In the genomic region with DNA sequence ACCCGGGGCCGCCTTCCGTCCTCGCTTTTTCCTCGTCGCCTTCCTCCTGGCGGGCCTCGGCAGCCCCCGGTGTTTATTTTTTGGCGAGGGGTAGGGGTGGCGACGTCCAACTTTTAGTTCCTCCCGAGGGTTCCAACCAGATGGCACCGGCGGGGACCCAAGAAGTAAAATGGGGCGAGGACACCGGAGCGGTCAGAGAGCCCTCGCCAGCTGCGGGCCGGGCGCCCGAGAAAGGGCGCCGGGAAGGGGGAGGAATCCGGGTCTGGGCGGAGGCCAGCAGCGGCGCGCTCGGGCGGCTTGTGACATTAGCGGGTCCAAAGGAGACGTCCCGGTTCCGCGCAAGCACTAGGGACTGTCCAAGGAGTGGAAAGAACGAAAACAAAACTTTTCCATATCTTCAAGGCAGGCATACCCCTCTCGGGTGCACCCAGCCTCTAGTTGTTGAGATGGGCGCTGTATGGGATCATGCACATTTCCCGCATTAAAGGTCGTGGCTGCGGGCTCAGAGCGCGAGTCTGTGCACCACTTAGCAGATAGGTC, we compare ENCODE assay signal across 1 cellular context.
TF ChIP-seq lines count a peak whose summit lies in the region.

No MANE protein-coding gene starts in this region.

TF ChIP-seq in K562, 482 proteins besides CTCF, POLR2A, EP300 and RAD21 (continued from another document and continues in another):
- TF ChIP-seq, protein P1, sequence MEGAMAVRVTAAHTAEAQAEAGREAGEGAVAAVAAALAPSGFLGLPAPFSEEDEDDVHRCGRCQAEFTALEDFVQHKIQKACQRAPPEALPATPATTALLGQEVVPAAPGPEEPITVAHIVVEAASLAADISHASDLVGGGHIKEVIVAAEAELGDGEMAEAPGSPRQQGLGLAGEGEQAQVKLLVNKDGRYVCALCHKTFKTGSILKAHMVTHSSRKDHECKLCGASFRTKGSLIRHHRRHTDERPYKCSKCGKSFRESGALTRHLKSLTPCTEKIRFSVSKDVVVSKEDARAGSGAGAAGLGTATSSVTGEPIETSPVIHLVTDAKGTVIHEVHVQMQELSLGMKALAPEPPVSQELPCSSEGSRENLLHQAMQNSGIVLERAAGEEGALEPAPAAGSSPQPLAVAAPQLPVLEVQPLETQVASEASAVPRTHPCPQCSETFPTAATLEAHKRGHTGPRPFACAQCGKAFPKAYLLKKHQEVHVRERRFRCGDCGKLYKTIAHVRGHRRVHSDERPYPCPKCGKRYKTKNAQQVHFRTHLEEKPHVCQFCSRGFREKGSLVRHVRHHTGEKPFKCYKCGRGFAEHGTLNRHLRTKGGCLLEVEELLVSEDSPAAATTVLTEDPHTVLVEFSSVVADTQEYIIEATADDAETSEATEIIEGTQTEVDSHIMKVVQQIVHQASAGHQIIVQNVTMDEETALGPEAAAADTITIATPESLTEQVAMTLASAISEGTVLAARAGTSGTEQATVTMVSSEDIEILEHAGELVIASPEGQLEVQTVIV (CRISPR knock-in tag; IDR thresholded peaks at IDR 0.05; ENCODE audit: borderline replicate concordance): no peak
- TF ChIP-seq AFF1 (IDR thresholded peaks at IDR 0.05; ENCODE audit: low read depth in 1 of 2, partially characterized antibody in 2 of 2) (no peak), STAT5A (IDR thresholded peaks at IDR 0.05; ENCODE audit: borderline replicate concordance, low read length) (no peak), ZNF347 (CRISPR knock-in tag; IDR thresholded peaks at IDR 0.05; ENCODE audit: low read depth) (no peak), TARDBP (IDR thresholded peaks at IDR 0.05) (0 out of 2 replicates have a peak, but pooled peaks have one; percentile 19), NR4A1 (CRISPR knock-in tag; IDR thresholded peaks at IDR 0.05) (no peak), NR4A1 (tag; IDR thresholded peaks at IDR 0.05) (no peak), ZSCAN32 (CRISPR knock-in tag; IDR thresholded peaks at IDR 0.05) (no peak), POLR2H (tag; IDR thresholded peaks at IDR 0.05; ENCODE audit: low read depth) (no peak), CREM (IDR thresholded peaks at IDR 0.05; ENCODE audit: low read depth) (0 out of 2 replicates have a peak, but pooled peaks have one; percentile 5), ZNF217 (CRISPR knock-in tag; IDR thresholded peaks at IDR 0.05) (no peak), ADNP (tag; IDR thresholded peaks at IDR 0.05) (no peak), ZBTB12 (CRISPR knock-in tag; IDR thresholded peaks at IDR 0.05) (no peak), ZFP30 (CRISPR knock-in tag; IDR thresholded peaks at IDR 0.05; ENCODE audit: borderline replicate concordance) (no peak), CEBPB (tag; IDR thresholded peaks at IDR 0.05) (no peak), ZFPM2 (CRISPR knock-in tag; IDR thresholded peaks at IDR 0.05) (no peak), ZFP36 (IDR thresholded peaks at IDR 0.05; ENCODE audit: low read depth, low read length, partially characterized antibody) (no peak), ZBTB1 (CRISPR knock-in tag; IDR thresholded peaks at IDR 0.05; ENCODE audit: borderline replicate concordance, low read depth) (no peak), FIP1L1 (IDR thresholded peaks at IDR 0.05; ENCODE audit: low read depth, low read length, poor library complexity, severe bottlenecking) (no peak), TEAD2 (tag; IDR thresholded peaks at IDR 0.05) (no peak), SIX5 (IDR thresholded peaks at IDR 0.05; ENCODE audit: borderline replicate concordance in 1 of 2, insufficient read depth in 1 of 2, low read depth in 1 of 2, low read length in 2 of 2) (no peak), NR2C1 (IDR thresholded peaks at IDR 0.05) (no peak), NR2C1 (tag; IDR thresholded peaks at IDR 0.05) (no peak), CGGBP1 (CRISPR knock-in tag; IDR thresholded peaks at IDR 0.05) (no peak), KDM4B (IDR thresholded peaks at IDR 0.05; ENCODE audit: borderline replicate concordance in 2 of 2, low read depth in 1 of 2) (no peak), ZNF224 (CRISPR knock-in tag; IDR thresholded peaks at IDR 0.05) (no peak), POLR2AphosphoS5 (IDR thresholded peaks at IDR 0.05; ENCODE audit: control insufficient read depth, insufficient read depth, low read depth, low read length) (no peak), NRF1 (conservative IDR thresholded peaks at IDR 0.05 in 1 of 2, IDR thresholded peaks at IDR 0.05 in 1 of 2) (0 out of 4 replicates have a peak, but pooled peaks of 1 of the 2 experiments have one; percentile 10), ZNF778 (CRISPR knock-in tag; IDR thresholded peaks at IDR 0.05) (no peak), NEUROD1 (IDR thresholded peaks at IDR 0.05; ENCODE audit: borderline replicate concordance, low read depth, low read length, partially characterized antibody) (no peak)
- TF ChIP-seq, protein P2, sequence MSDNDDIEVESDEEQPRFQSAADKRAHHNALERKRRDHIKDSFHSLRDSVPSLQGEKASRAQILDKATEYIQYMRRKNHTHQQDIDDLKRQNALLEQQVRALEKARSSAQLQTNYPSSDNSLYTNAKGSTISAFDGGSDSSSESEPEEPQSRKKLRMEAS (CRISPR knock-in tag; IDR thresholded peaks at IDR 0.05): no peak
- TF ChIP-seq, protein P3, sequence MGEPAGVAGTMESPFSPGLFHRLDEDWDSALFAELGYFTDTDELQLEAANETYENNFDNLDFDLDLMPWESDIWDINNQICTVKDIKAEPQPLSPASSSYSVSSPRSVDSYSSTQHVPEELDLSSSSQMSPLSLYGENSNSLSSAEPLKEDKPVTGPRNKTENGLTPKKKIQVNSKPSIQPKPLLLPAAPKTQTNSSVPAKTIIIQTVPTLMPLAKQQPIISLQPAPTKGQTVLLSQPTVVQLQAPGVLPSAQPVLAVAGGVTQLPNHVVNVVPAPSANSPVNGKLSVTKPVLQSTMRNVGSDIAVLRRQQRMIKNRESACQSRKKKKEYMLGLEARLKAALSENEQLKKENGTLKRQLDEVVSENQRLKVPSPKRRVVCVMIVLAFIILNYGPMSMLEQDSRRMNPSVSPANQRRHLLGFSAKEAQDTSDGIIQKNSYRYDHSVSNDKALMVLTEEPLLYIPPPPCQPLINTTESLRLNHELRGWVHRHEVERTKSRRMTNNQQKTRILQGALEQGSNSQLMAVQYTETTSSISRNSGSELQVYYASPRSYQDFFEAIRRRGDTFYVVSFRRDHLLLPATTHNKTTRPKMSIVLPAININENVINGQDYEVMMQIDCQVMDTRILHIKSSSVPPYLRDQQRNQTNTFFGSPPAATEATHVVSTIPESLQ (CRISPR knock-in tag; IDR thresholded peaks at IDR 0.05): no peak
- TF ChIP-seq, protein P4, sequence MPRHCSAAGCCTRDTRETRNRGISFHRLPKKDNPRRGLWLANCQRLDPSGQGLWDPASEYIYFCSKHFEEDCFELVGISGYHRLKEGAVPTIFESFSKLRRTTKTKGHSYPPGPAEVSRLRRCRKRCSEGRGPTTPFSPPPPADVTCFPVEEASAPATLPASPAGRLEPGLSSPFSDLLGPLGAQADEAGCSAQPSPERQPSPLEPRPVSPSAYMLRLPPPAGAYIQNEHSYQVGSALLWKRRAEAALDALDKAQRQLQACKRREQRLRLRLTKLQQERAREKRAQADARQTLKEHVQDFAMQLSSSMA (CRISPR knock-in tag; IDR thresholded peaks at IDR 0.05): no peak
- TF ChIP-seq, protein P5, sequence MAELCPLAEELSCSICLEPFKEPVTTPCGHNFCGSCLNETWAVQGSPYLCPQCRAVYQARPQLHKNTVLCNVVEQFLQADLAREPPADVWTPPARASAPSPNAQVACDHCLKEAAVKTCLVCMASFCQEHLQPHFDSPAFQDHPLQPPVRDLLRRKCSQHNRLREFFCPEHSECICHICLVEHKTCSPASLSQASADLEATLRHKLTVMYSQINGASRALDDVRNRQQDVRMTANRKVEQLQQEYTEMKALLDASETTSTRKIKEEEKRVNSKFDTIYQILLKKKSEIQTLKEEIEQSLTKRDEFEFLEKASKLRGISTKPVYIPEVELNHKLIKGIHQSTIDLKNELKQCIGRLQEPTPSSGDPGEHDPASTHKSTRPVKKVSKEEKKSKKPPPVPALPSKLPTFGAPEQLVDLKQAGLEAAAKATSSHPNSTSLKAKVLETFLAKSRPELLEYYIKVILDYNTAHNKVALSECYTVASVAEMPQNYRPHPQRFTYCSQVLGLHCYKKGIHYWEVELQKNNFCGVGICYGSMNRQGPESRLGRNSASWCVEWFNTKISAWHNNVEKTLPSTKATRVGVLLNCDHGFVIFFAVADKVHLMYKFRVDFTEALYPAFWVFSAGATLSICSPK (IDR thresholded peaks at IDR 0.05; ENCODE audit: borderline replicate concordance): no peak
- TF ChIP-seq, protein P6, sequence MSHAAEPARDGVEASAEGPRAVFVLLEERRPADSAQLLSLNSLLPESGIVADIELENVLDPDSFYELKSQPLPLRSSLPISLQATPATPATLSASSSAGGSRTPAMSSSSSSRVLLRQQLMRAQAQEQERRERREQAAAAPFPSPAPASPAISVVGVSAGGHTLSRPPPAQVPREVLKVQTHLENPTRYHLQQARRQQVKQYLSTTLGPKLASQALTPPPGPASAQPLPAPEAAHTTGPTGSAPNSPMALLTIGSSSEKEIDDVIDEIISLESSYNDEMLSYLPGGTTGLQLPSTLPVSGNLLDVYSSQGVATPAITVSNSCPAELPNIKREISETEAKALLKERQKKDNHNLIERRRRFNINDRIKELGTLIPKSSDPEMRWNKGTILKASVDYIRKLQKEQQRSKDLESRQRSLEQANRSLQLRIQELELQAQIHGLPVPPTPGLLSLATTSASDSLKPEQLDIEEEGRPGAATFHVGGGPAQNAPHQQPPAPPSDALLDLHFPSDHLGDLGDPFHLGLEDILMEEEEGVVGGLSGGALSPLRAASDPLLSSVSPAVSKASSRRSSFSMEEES (CRISPR knock-in tag; IDR thresholded peaks at IDR 0.05): no peak
- TF ChIP-seq, protein P7, sequence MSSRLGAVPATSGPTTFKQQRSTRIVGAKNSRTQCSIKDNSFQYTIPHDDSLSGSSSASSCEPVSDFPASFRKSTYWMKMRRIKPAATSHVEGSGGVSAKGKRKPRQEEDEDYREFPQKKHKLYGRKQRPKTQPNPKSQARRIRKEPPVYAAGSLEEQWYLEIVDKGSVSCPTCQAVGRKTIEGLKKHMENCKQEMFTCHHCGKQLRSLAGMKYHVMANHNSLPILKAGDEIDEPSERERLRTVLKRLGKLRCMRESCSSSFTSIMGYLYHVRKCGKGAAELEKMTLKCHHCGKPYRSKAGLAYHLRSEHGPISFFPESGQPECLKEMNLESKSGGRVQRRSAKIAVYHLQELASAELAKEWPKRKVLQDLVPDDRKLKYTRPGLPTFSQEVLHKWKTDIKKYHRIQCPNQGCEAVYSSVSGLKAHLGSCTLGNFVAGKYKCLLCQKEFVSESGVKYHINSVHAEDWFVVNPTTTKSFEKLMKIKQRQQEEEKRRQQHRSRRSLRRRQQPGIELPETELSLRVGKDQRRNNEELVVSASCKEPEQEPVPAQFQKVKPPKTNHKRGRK (tag; IDR thresholded peaks at IDR 0.05): no peak
- TF ChIP-seq, protein P8, sequence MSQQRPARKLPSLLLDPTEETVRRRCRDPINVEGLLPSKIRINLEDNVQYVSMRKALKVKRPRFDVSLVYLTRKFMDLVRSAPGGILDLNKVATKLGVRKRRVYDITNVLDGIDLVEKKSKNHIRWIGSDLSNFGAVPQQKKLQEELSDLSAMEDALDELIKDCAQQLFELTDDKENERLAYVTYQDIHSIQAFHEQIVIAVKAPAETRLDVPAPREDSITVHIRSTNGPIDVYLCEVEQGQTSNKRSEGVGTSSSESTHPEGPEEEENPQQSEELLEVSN (IDR thresholded peaks at IDR 0.05; ENCODE audit: borderline replicate concordance in 1 of 2, extremely low read depth in 1 of 2, insufficient read depth in 1 of 2, insufficient read length in 1 of 2, low read depth in 1 of 2, low read length in 1 of 2, poor library complexity in 1 of 2, severe bottlenecking in 1 of 2): peak in 1 of 2 experiments; percentile 59
